In genomic region chr3:153160451-153161137, GRCh38 we compare ENCODE assay signal across 8 cellular contexts. TPM values are rescaled to one million over a fixed set of nuclear protein-coding genes. Genes with fewer than 3 reads are reported as not detected.
DNase-seq lines count a peak whose midpoint lies in the region; ATAC-seq and TF ChIP-seq lines count a peak whose summit lies in the region.

No MANE protein-coding gene starts in this region.

- no peak for TF ChIP-seq CTCF in RWPE2 (IDR thresholded peaks at IDR 0.05; ENCODE audit: poor library complexity, severe bottlenecking)
- peak in 1 of 4 experiments; percentile 15 for TF ChIP-seq CTCF in gastroesophageal sphincter (IDR thresholded peaks at IDR 0.05)
- TF ChIP-seq CTCF in testis (IDR thresholded peaks at IDR 0.05), result no peak

- no peak for TF ChIP-seq EP300 in gastroesophageal sphincter (IDR thresholded peaks at IDR 0.05)

- peak overlapping the region; percentile 95 for H3K27ac ChIP-seq in RWPE2 (ENCODE audit: poor library complexity, severe bottlenecking)
- H3K27ac ChIP-seq in gastroesophageal sphincter, result peak overlapping the region; percentile 93 to 98 (median 96)
- H3K27ac ChIP-seq in testis, result peak overlapping the region; percentile 61 to 94

- H3K4me3 ChIP-seq in RWPE2 (ENCODE audit: severe bottlenecking) (peak overlapping the region; percentile 63), gastroesophageal sphincter (peak overlapping the region; percentile 70 to 91), testis (peak overlapping the region; percentile 77 to 96)

- whole genome bisulfite sequencing in gastroesophageal sphincter (ENCODE audit: low coverage in 1 of 2), 2 donors, result 0% methylated on average over 3 of the region's 43 CpGs; no CpG with 5 or more reads in 1 of the 2 donors
- WGBS in testis, 2 donors, result 0 to 1% methylated on average over 16 to 43 of the region's 43 CpGs

- H3K36me3 ChIP-seq in RWPE2 (ENCODE audit: low read depth), result peaks cover 17% of the 10 kb centered on the region
- H3K36me3 ChIP-seq in gastroesophageal sphincter, result no peaks in the 10 kb centered on the region
- no peaks in the 10 kb centered on the region for H3K36me3 ChIP-seq in testis (ENCODE audit: low read depth, missing control alignments)

- intact Hi-C loops in testis (cut with DNase I; ENCODE audit: low total_unique reads), result no loop called here

- TF ChIP-seq POLR2A in gastroesophageal sphincter (IDR thresholded peaks at IDR 0.05) (peak; percentile 27 to 63), testis (IDR thresholded peaks at IDR 0.05) (no peak)

- DNase-seq in CD1c-positive myeloid dendritic cell (ENCODE audit: extremely low spot score) (peak; percentile 95), RWPE2 (ENCODE audit: low spot score) (peak; percentile 99), nucleus accumbens (lab: John Stamatoyannopoulos, UW) (peak in 54 of 56 donors; percentile 9 to 86 (median 58)), testis (peak; percentile 71)
- DNase-seq in activated naive CD4-positive, alpha-beta T cell (lab: John Stamatoyannopoulos, UW), result peak; percentile 38 to 53 (median 42)

- H3K27me3 ChIP-seq in RWPE2 (ENCODE audit: insufficient read depth, poor library complexity, severe bottlenecking), result no peaks in the 10 kb centered on the region
- no peaks in the 10 kb centered on the region for H3K27me3 ChIP-seq in gastroesophageal sphincter
- H3K27me3 ChIP-seq in testis, result no peaks in the 10 kb centered on the region

- ATAC-seq in GM19372 (IDR thresholded peaks at IDR 0.05; ENCODE audit: low read depth, unreplicated experiment) (peak; percentile 19), HG03520 (IDR thresholded peaks at IDR 0.05; ENCODE audit: unreplicated experiment) (peak; percentile 25), RWPE2 (ENCODE audit: low read depth) (peak; percentile 58), gastroesophageal sphincter (peak; percentile 22)

- H3K9me3 ChIP-seq in RWPE2 (ENCODE audit: severe bottlenecking) (no peaks in the 10 kb centered on the region), gastroesophageal sphincter (no peaks in the 10 kb centered on the region), testis (no peaks in the 10 kb centered on the region)

- H3K4me1 ChIP-seq in RWPE2 (ENCODE audit: insufficient read depth, poor library complexity, severe bottlenecking), result peaks cover 15% of the 10 kb centered on the region
- peaks cover 0 to 28% (median 0%) of the 10 kb centered on the region in 3 donors for H3K4me1 ChIP-seq in gastroesophageal sphincter
- H3K4me1 ChIP-seq in testis, result no peaks in the 10 kb centered on the region

RNA-seq across cellular contexts. Expression of gene RAP2B, which starts 1.4 kb away (rescaled TPM):
- 10 to 100 TPM; 11.5 to 14.7 (median 13.5) TPM for total RNA-seq in gastroesophageal sphincter
- 10 to 100 TPM in 1 of 2 donors, 1 to 10 TPM in 1; 8.6 to 11.8 TPM for total RNA-seq in testis
- 3.9 TPM for polyA plus RNA-seq in testis (ENCODE audit: insufficient read depth, low read depth, low replicate concordance)

Comparison
In these comparisons a context has a peak if more than half of its experiments do, and no peak if none do; other contexts are left out.
1. Peak in every context shown above with its lines: DNase-seq, ATAC-seq, H3K4me3 ChIP-seq and H3K27ac ChIP-seq.
2. DNase-seq: peak in every context shown above with its lines; median percentile 99 in RWPE2; 95 in CD1c-positive myeloid dendritic cell; 71 in testis; 58 in nucleus accumbens; 42 in activated naive CD4-positive, alpha-beta T cell.